In genomic region chr14:34027130-34027989, GRCh38 we compare ENCODE assay signal across 22 cellular contexts.
"Had no signal": no experiment of that assay in that cellular context is flagged by ENCODE, and none has a peak within 500 bp of the region (broad histone marks: within the 10 kb centered on the region; RNA-seq: fewer than 3 reads in every experiment).

No MANE protein-coding gene starts in this region.

- H3K4me1 Mint-ChIP-seq: activated B cell treated with CpG ODN at 0.5 μM for 24 hours; activated CD4-positive, alpha-beta memory T cell treated with anti-CD3 and anti-CD28 coated beads, Interleukin-2, amount 10 ng/mL, durations not matched to agents 7 days and 5 days; activated naive CD4-positive, alpha-beta T cell treated with anti-CD3 and anti-CD28 coated beads, Interleukin-2, amount 50 U/mL, for 24 hours had no signal

- H3K27me3 ChIP-seq: brain microvascular endothelial cell, cardiac muscle cell had no signal

- H3K4me3 Mint-ChIP-seq: activated B cell treated with CpG ODN at 0.5 μM for 24 hours; activated CD4-positive, alpha-beta memory T cell treated with anti-CD3 and anti-CD28 coated beads, Interleukin-2, amount 10 ng/mL, durations not matched to agents 7 days and 5 days; activated CD4-positive, alpha-beta T cell treated with anti-CD3 and anti-CD28 coated beads, Interleukin-2, amount 10 ng/mL, durations not matched to agents 24 days and 14 days; activated naive CD4-positive, alpha-beta T cell treated with anti-CD3 and anti-CD28 coated beads, Interleukin-2, amount 50 U/mL, for 24 hours; IgD-negative memory B cell had no signal

- H3K4me2 ChIP-seq: KMS-11 had no signal

- H3K27ac Mint-ChIP-seq: activated B cell treated with CpG ODN at 0.5 μM for 24 hours; activated CD4-positive, alpha-beta memory T cell treated with anti-CD3 and anti-CD28 coated beads, Interleukin-2, amount 10 ng/mL, durations not matched to agents 7 days and 5 days; activated naive CD4-positive, alpha-beta T cell treated with anti-CD3 and anti-CD28 coated beads, Interleukin-2, amount 50 U/mL, for 24 hours; IgD-negative memory B cell had no signal

- H3K27me3 Mint-ChIP-seq: activated naive CD4-positive, alpha-beta T cell treated with anti-CD3 and anti-CD28 coated beads, Interleukin-2, amount 50 U/mL, for 24 hours; IgD-negative memory B cell had no signal

- H3K9me3 Mint-ChIP-seq: activated B cell treated with CpG ODN at 0.5 μM for 24 hours; activated CD4-positive, alpha-beta memory T cell treated with anti-CD3 and anti-CD28 coated beads, Interleukin-2, amount 10 ng/mL, durations not matched to agents 7 days and 5 days; activated naive CD4-positive, alpha-beta T cell treated with anti-CD3 and anti-CD28 coated beads, Interleukin-2, amount 50 U/mL, for 24 hours; IgD-negative memory B cell had no signal

- H3K9ac ChIP-seq: KMS-11 had no signal

- H3K36me3 ChIP-seq: brain microvascular endothelial cell, cardiac muscle cell had no signal

- H3K36me3 Mint-ChIP-seq: activated naive CD4-positive, alpha-beta T cell treated with anti-CD3 and anti-CD28 coated beads, Interleukin-2, amount 50 U/mL, for 24 hours; IgD-negative memory B cell had no signal

- DNase-seq: activated B cell treated with CpG ODN at 0.5 μM for 24 hours; activated CD4-positive, alpha-beta memory T cell treated with anti-CD3 and anti-CD28 coated beads, Interleukin-2, amount 10 ng/mL, durations not matched to agents 7 days and 5 days; activated CD4-positive, alpha-beta T cell treated with anti-CD3 and anti-CD28 coated beads for 1 hour; activated CD4-positive, alpha-beta T cell treated with anti-CD3 and anti-CD28 coated beads, Interleukin-2, amount 10 ng/mL, durations not matched to agents 24 days and 14 days; activated CD8-positive, alpha-beta memory T cell treated with anti-CD3 and anti-CD28 coated beads, Interleukin-2, amount 50 U/mL, for 48 hours; activated effector memory CD4-positive, alpha-beta T cell treated with Interleukin-2 at 50 U/mL for 16 hours; activated naive CD4-positive, alpha-beta T cell; activated T-cell treated with anti-CD3 and anti-CD28 coated beads, Interleukin-2, amount 50 U/mL, for 1 hour; brain microvascular endothelial cell; NCI-H1092; NCI-H1417; NCI-H1930; NCI-H2171; NCI-H2227 treated with DMSO at 0.1 percent for 48 hours; NCI-H446 treated with DMSO at 0.1 percent for 48 hours; NCI-H774; SIG-M5; T-helper 9 cell had no signal

- H3K27ac ChIP-seq: brain microvascular endothelial cell, cardiac muscle cell, KMS-11 had no signal

- H3K4me3 ChIP-seq: cardiac muscle cell had no signal
